In the genomic region with DNA sequence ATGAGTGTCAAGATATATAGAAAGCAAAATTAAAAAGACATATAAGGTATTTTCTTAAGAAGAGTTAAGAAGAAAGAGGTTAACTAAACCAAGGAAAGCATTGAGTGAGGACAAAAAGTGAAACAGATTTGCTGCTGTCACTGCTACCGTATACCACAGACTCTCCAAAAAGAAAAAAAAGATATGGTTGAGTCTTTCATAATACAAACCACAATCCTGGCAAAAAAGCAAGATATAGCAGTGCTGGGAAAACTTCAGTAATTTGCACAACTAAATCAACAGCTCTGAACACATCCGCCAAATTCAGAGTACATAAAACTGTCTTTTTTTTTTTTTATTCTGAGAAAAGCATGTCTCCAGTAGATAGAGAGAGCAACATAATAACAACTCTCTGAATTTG, we compare ENCODE assay signal across 20 cellular contexts.
DNase-seq lines count a peak whose midpoint lies in the region; ATAC-seq and TF ChIP-seq lines count a peak whose summit lies in the region.
"Had no signal": no experiment of that assay in that cellular context is flagged by ENCODE, and none has a peak within 500 bp of the region (broad histone marks: within the 10 kb centered on the region; RNA-seq: fewer than 3 reads in every experiment).

No MANE protein-coding gene starts in this region.

- H3K4me1 Mint-ChIP-seq in Caco-2 (ENCODE audit: low read depth, unreplicated experiment): no peaks in the 10 kb centered on the region
- H3K4me1 Mint-ChIP-seq: activated CD4-positive, alpha-beta T cell treated with anti-CD3 and anti-CD28 coated beads, Interleukin-2, amount 10 ng/mL, durations not matched to agents 7 days and 5 days; mesothelial cell of epicardium had no signal

- H3K9me3 Mint-ChIP-seq in Caco-2 (ENCODE audit: unreplicated experiment): no peaks in the 10 kb centered on the region
- H3K9me3 Mint-ChIP-seq: dendritic cell treated with granulocyte-macrophage colony-stimulating factor and Interleukin-4, amounts not matched to agents 40 ng/mL and 50 ng/mL, for 4 days had no signal

- intact Hi-C loops in Caco-2 (cut with micrococcal nuclease; ENCODE audit: unreplicated experiment): no loop called here

- H3K36me3 Mint-ChIP-seq in Caco-2 (ENCODE audit: insufficient read depth, unreplicated experiment): no peaks in the 10 kb centered on the region
- H3K36me3 Mint-ChIP-seq: mesothelial cell of epicardium had no signal

- in situ Hi-C loops in brain microvascular endothelial cell (cut with HindIII; ENCODE audit: low pct_ligation_motif_present, low sequenced_read_pairs) (no loop called here), HAP-1 (cut with MboI; ENCODE audit: low sequenced_read_pairs) (no loop called here)

- no peaks in the 10 kb centered on the region for H3K4me1 ChIP-seq in lung (ENCODE audit: control insufficient read depth in 2 of 2, insufficient read depth in 2 of 2, low read length in 2 of 2)
- H3K4me1 ChIP-seq in HAP-1: no peaks in the 10 kb centered on the region
- no peaks in the 10 kb centered on the region for H3K4me1 ChIP-seq in Caco-2
- H3K4me1 ChIP-seq: adrenal gland, BLaER1, foreskin keratinocyte, transverse colon had no signal

- no peak overlapping the region for H3K27ac Mint-ChIP-seq in Caco-2 (ENCODE audit: unreplicated experiment)
- H3K27ac Mint-ChIP-seq: activated CD4-positive, alpha-beta T cell treated with anti-CD3 and anti-CD28 coated beads, Interleukin-2, amount 10 ng/mL, durations not matched to agents 7 days and 5 days; activated T-cell treated with anti-CD3 and anti-CD28 coated beads, Interleukin-2, amount 50 U/mL, for 72 hours; dendritic cell treated with granulocyte-macrophage colony-stimulating factor and Interleukin-4, amounts not matched to agents 40 ng/mL and 50 ng/mL, for 4 days; mesothelial cell of epicardium had no signal

- H3K4me3 ChIP-seq in AG10803 (ENCODE audit: low read length) (peak overlapping the region; percentile 5), LNCaP clone FGC (ENCODE audit: low read depth, low read length) (no peak overlapping the region), brain microvascular endothelial cell (ENCODE audit: low read depth, low read length) (no peak overlapping the region), lung (no peak overlapping the region), HAP-1 (no peak overlapping the region), Caco-2 (ENCODE audit: low read depth, low read length) (no peak overlapping the region)
- H3K4me3 ChIP-seq: adrenal gland, BLaER1, transverse colon had no signal

- H3K9me3 ChIP-seq in lung (ENCODE audit: control insufficient read depth in 2 of 2, insufficient read depth in 1 of 2, low read length in 1 of 2) (peaks cover 0 to 2% of the 10 kb centered on the region in 2 donors), HAP-1 (no peaks in the 10 kb centered on the region; the same call in 1 of the 2 replicates), Caco-2 (no peaks in the 10 kb centered on the region)
- H3K9me3 ChIP-seq: adrenal gland, BLaER1, transverse colon had no signal

- no TSS peak for BruUV-seq in Caco-2 (replicated peaks; lab: Mats Ljungman, UMichigan)

- POLR2A ChIA-PET in Caco-2 (lab: Charles Lee): no interaction called here

- TF ChIP-seq CTCF in AG10803 (conservative IDR thresholded peaks at IDR 0.05; ENCODE audit: low read length): no peak
- no peak for TF ChIP-seq CTCF in LNCaP clone FGC (IDR thresholded peaks at IDR 0.05; ENCODE audit: control insufficient read depth, extremely low read depth, insufficient read depth)
- TF ChIP-seq CTCF in brain microvascular endothelial cell (IDR thresholded peaks at IDR 0.05; ENCODE audit: low read depth, low read length, missing control alignments): no peak
- TF ChIP-seq CTCF in lung (IDR thresholded peaks at IDR 0.05; ENCODE audit: control extremely low read depth, extremely low read depth): no peak
- TF ChIP-seq CTCF in Caco-2 (IDR thresholded peaks at IDR 0.05; ENCODE audit: insufficient read depth in 1 of 2, low read depth in 1 of 2, low read length in 1 of 2, severe bottlenecking in 1 of 2, unreplicated experiment in 1 of 2): no peak

- H3K27me3 Mint-ChIP-seq in Caco-2 (ENCODE audit: insufficient read depth, unreplicated experiment): peaks cover 27% of the 10 kb centered on the region
- H3K27me3 Mint-ChIP-seq: activated CD4-positive, alpha-beta T cell treated with anti-CD3 and anti-CD28 coated beads, Interleukin-2, amount 10 ng/mL, durations not matched to agents 7 days and 5 days had no signal

- CTCF ChIA-PET in Caco-2 (lab: Charles Lee): no interaction called here

- DNase-seq in AG10803 (ENCODE audit: low read depth): peak; percentile 88
- peak; percentile 58 for DNase-seq in LNCaP clone FGC (ENCODE audit: low read depth)
- DNase-seq in brain microvascular endothelial cell: peak; percentile 23
- no peak for DNase-seq in lung (ENCODE audit: low spot score)
- DNase-seq in HAP-1 (ENCODE audit: low spot score in 2 of 2): no peak
- no peak for DNase-seq in activated naive CD4-positive, alpha-beta T cell treated with Interleukin-2 at 50 U/mL for 16 hours
- DNase-seq in Caco-2: no peak
- DNase-seq: activated CD4-positive, alpha-beta T cell treated with anti-CD3 and anti-CD28 coated beads, Interleukin-2, amount 10 ng/mL, durations not matched to agents 7 days and 5 days; activated T-cell treated with anti-CD3 and anti-CD28 coated beads, Interleukin-2, amount 50 U/mL, for 72 hours; adrenal gland; DMS79; foreskin keratinocyte; NCI-H1417 treated with DMSO at 0.1 percent for 48 hours; NCI-H446; stimulated activated CD8-positive, alpha-beta memory T cell treated with anti-CD3 and anti-CD28 coated beads, Interleukin-4, amount 100 ng/mL, for 48 hours; transverse colon had no signal

- H3K36me3 ChIP-seq in brain microvascular endothelial cell (replicated peaks) (no peaks in the 10 kb centered on the region), lung (ENCODE audit: control insufficient read depth in 2 of 2, insufficient read depth in 2 of 2, low read length in 2 of 2) (no peaks in the 10 kb centered on the region), HAP-1 (replicated peaks) (no peaks in the 10 kb centered on the region), Caco-2 (ENCODE audit: control insufficient read depth, insufficient read depth, low read length) (no peaks in the 10 kb centered on the region)
- H3K36me3 ChIP-seq: adrenal gland, BLaER1, transverse colon had no signal

- H3K27ac ChIP-seq in brain microvascular endothelial cell: no peak overlapping the region
- no peak overlapping the region for H3K27ac ChIP-seq in lung (ENCODE audit: low read depth in 1 of 2, low read length in 1 of 2)
- H3K27ac ChIP-seq: adrenal gland, BLaER1, foreskin keratinocyte, transverse colon had no signal

- no peak overlapping the region for H3K4me3 Mint-ChIP-seq in Caco-2 (ENCODE audit: unreplicated experiment)
- H3K4me3 Mint-ChIP-seq: activated CD4-positive, alpha-beta T cell treated with anti-CD3 and anti-CD28 coated beads, Interleukin-2, amount 10 ng/mL, durations not matched to agents 7 days and 5 days; dendritic cell treated with granulocyte-macrophage colony-stimulating factor and Interleukin-4, amounts not matched to agents 40 ng/mL and 50 ng/mL, for 4 days; mesothelial cell of epicardium had no signal

- WGBS in lung, 2 donors: 14 to 33% methylated on average over 2 of the region's 2 CpGs

- ATAC-seq in lung (ENCODE audit: insufficient read depth, low FRiP score) (peak; percentile 62), HG02610 (IDR thresholded peaks at IDR 0.05; ENCODE audit: unreplicated experiment) (no peak)
- ATAC-seq: activated T-cell treated with anti-CD3 and anti-CD28 coated beads, Interleukin-2, amount 50 U/mL, for 72 hours; foreskin keratinocyte had no signal

- no peaks in the 10 kb centered on the region for H3K27me3 ChIP-seq in brain microvascular endothelial cell (replicated peaks)
- no peaks in the 10 kb centered on the region for H3K27me3 ChIP-seq in lung (ENCODE audit: control insufficient read depth, insufficient read depth)
- no peaks in the 10 kb centered on the region for H3K27me3 ChIP-seq in HAP-1 (ENCODE audit: low read depth)
- H3K27me3 ChIP-seq in Caco-2 (replicated peaks; ENCODE audit: control insufficient read depth, insufficient read depth, low read length): no peaks in the 10 kb centered on the region; the same call in 1 of the 2 replicates
- H3K27me3 ChIP-seq: adrenal gland, BLaER1, foreskin keratinocyte, transverse colon had no signal

Comparison
In these comparisons a context has a peak if more than half of its experiments do, and no peak if none do; other contexts are left out.
1. DNase-seq: peak in AG10803 (single experiment), LNCaP clone FGC (single experiment) and brain microvascular endothelial cell (single experiment); none in lung (single experiment), HAP-1 (0 of 2), activated naive CD4-positive, alpha-beta T cell treated with Interleukin-2 at 50 U/mL for 16 hours (single experiment) and Caco-2 (0 of 2).